In genomic region chr2:238435752-238436096, GRCh38 we compare ENCODE assay signal across 21 cellular contexts. TPM values are rescaled to one million over a fixed set of nuclear protein-coding genes. Genes with fewer than 3 reads are reported as not detected.
DNase-seq lines count a peak whose midpoint lies in the region; ATAC-seq and TF ChIP-seq lines count a peak whose summit lies in the region.
"Had no signal": no experiment of that assay in that cellular context is flagged by ENCODE, and none has a peak within 500 bp of the region (broad histone marks: within the 10 kb centered on the region; RNA-seq: fewer than 3 reads in every experiment).

No MANE protein-coding gene starts in this region.

- H3K23ac ChIP-seq in neuronal stem cell (ENCODE audit: low read depth, low read length, poor library complexity): no peak overlapping the region

- H3K36me3 ChIP-seq in PC-3 (ENCODE audit: low read depth, low read length) (peaks cover 28% of the 10 kb centered on the region), brain microvascular endothelial cell (replicated peaks) (peaks cover 24% of the 10 kb centered on the region), neuronal stem cell (replicated peaks in 1 of 2; ENCODE audit: control insufficient read depth in 2 of 2, insufficient read depth in 2 of 2, low read length in 2 of 2) (peaks cover 23 to 88% of the 10 kb centered on the region in 2 donors), thyroid gland (peaks cover 13 to 23% of the 10 kb centered on the region in 2 donors)

- CTCF ChIA-PET in Calu3 (lab: Charles Lee): no interaction called here
- CTCF ChIA-PET in PC-3 (lab: Charles Lee): no interaction called here

- no peak overlapping the region for H2BK5ac ChIP-seq in neuronal stem cell (ENCODE audit: low read length)

- no peak for TF ChIP-seq POLR2A in thyroid gland (IDR thresholded peaks at IDR 0.05)

- H3K4me2 ChIP-seq in PC-3 (ENCODE audit: low read length): peak overlapping the region; percentile 58; the same call in 1 of the 2 replicates
- H3K4me2 ChIP-seq in neuronal stem cell (ENCODE audit: insufficient read depth, low read length, poor library complexity, severe bottlenecking): no peak overlapping the region

- H2BK15ac ChIP-seq in neuronal stem cell (ENCODE audit: low read length): no peak overlapping the region

- no peak overlapping the region for H3K4me3 Mint-ChIP-seq in Calu3 (ENCODE audit: low read depth, unreplicated experiment)
- H3K4me3 Mint-ChIP-seq: CD4-positive, alpha-beta memory T cell had no signal

- H3K79me2 ChIP-seq in PC-3 (ENCODE audit: low read length): peaks cover 80% of the 10 kb centered on the region

- peak overlapping the region; percentile 98 for H3K27ac ChIP-seq in PC-3 (ENCODE audit: low read length)
- peak overlapping the region; percentile 99 for H3K27ac ChIP-seq in brain microvascular endothelial cell
- H3K27ac ChIP-seq in neuronal stem cell (replicated peaks; ENCODE audit: low read length): no peak overlapping the region
- no peak overlapping the region for H3K27ac ChIP-seq in thyroid gland
- H3K27ac ChIP-seq: HL-60 had no signal

- H2BK12ac ChIP-seq in neuronal stem cell (ENCODE audit: low read length): no peak overlapping the region

- no peaks in the 10 kb centered on the region for H3K9me2 ChIP-seq in PC-3 (replicated peaks; ENCODE audit: low read length)

- peaks cover 7% of the 10 kb centered on the region for H3K79me1 ChIP-seq in neuronal stem cell (ENCODE audit: low read depth, low read length)

- DNase-seq in Calu3 (no peak), PC-3 (no peak), brain microvascular endothelial cell (no peak), neuronal stem cell (ENCODE audit: low spot score) (no peak), SK-N-DZ (ENCODE audit: low spot score) (no peak), thyroid gland (no peak)
- DNase-seq: BE2C; CD4-positive, alpha-beta memory T cell; DMS79 treated with DMSO at 0.1 percent for 48 hours; GDM1; HCEC 1CT; MV-4-11; NCI-H1436; NCI-H2029 treated with DMSO at 0.1 percent for 48 hours; NCI-H510A; SHP77 treated with DMSO at 0.1 percent for 48 hours had no signal

- WGBS in neuronal stem cell (ENCODE audit: extremely low coverage in 2 of 2, insufficient read length in 2 of 2, insufficient replicate concordance in 1 of 2), 2 donors: no CpG with 5 or more reads among the region's 20 CpGs
- 97% methylated on average over 20 of the region's 20 CpGs for WGBS in thyroid gland, 2 donors

- H3K9ac ChIP-seq in PC-3 (ENCODE audit: low read length) (peak overlapping the region; percentile 75; the same call in 1 of the 2 replicates), neuronal stem cell (ENCODE audit: low read depth, low read length, poor library complexity) (no peak overlapping the region)

- ATAC-seq in PC-3 (no peak), HG02571 (IDR thresholded peaks at IDR 0.05; ENCODE audit: unreplicated experiment) (no peak)
- ATAC-seq: GM12878, K562, Panc1 had no signal

- H2AK5ac ChIP-seq in neuronal stem cell (ENCODE audit: low read depth, low read length): no peak overlapping the region

- H3K27me3 ChIP-seq in PC-3 (ENCODE audit: low read length) (no peaks in the 10 kb centered on the region), brain microvascular endothelial cell (replicated peaks) (no peaks in the 10 kb centered on the region), neuronal stem cell (ENCODE audit: control insufficient read depth in 3 of 3, insufficient read depth in 3 of 3, low read depth in 1 of 3, low read length in 3 of 3) (no peaks in the 10 kb centered on the region), thyroid gland (no peaks in the 10 kb centered on the region)
- H3K27me3 ChIP-seq: BE2C had no signal

- peaks cover 83% of the 10 kb centered on the region for H3K4me1 Mint-ChIP-seq in Calu3 (ENCODE audit: low read depth, unreplicated experiment)

- H3K27me3 Mint-ChIP-seq in Calu3 (ENCODE audit: unreplicated experiment): no peaks in the 10 kb centered on the region
- H3K27me3 Mint-ChIP-seq: CD4-positive, alpha-beta memory T cell had no signal

- H3K4me3 ChIP-seq in PC-3 (ENCODE audit: low read length): no peak overlapping the region
- H3K4me3 ChIP-seq in brain microvascular endothelial cell (ENCODE audit: low read depth, low read length): no peak overlapping the region
- no peak overlapping the region for H3K4me3 ChIP-seq in neuronal stem cell (ENCODE audit: low read length in 2 of 2)
- no peak overlapping the region for H3K4me3 ChIP-seq in thyroid gland (replicated peaks in 1 of 3)
- H3K4me3 ChIP-seq: GM12878, K562 had no signal

- no peak for TF ChIP-seq CTCF in Calu3 (IDR thresholded peaks at IDR 0.05; ENCODE audit: unreplicated experiment)
- no peak for TF ChIP-seq CTCF in PC-3 (conservative IDR thresholded peaks at IDR 0.05; ENCODE audit: low read depth, low read length)
- TF ChIP-seq CTCF in brain microvascular endothelial cell (IDR thresholded peaks at IDR 0.05; ENCODE audit: low read depth, low read length, missing control alignments): no peak
- TF ChIP-seq CTCF in thyroid gland (IDR thresholded peaks at IDR 0.05): no peak

- in situ Hi-C loops in brain microvascular endothelial cell (cut with HindIII; ENCODE audit: low pct_ligation_motif_present, low sequenced_read_pairs): no loop called here

- H3K18ac ChIP-seq in neuronal stem cell (ENCODE audit: low read length): no peak overlapping the region

- intact Hi-C loops in Calu3 (cut with micrococcal nuclease; ENCODE audit: unreplicated experiment): no loop called here
- intact Hi-C loops in PC-3 (cut with micrococcal nuclease): loop anchor here (5.0 to 10.0 kb wide), 2 partner anchors 63 to 509 kb away; no protein-coding TSS in a partner anchor
- intact Hi-C loops in thyroid gland (cut with DNase I): no loop called here

- H2AFZ ChIP-seq in PC-3 (ENCODE audit: low read length) (no peak overlapping the region), neuronal stem cell (ENCODE audit: low read length) (no peak overlapping the region)

- peaks cover 16% of the 10 kb centered on the region for H3F3A ChIP-seq in PC-3 (ENCODE audit: low read length, unreplicated experiment)

- H4K8ac ChIP-seq in neuronal stem cell (ENCODE audit: low read depth, low read length): no peak overlapping the region

- POLR2A ChIA-PET in PC-3 (lab: Charles Lee; ENCODE audit: unreplicated experiment): no interaction called here

- BruUV-seq in Calu3 (replicated peaks; lab: Mats Ljungman, UMichigan) (no TSS peak), PC-3 (replicated peaks; lab: Mats Ljungman, UMichigan) (no TSS peak)

- peaks cover 73% of the 10 kb centered on the region for H3K4me1 ChIP-seq in PC-3 (ENCODE audit: insufficient read depth, low read length)
- H3K4me1 ChIP-seq in neuronal stem cell (ENCODE audit: control insufficient read depth in 2 of 2, insufficient read depth in 1 of 2, low read depth in 1 of 2, low read length in 2 of 2): no peaks in the 10 kb centered on the region
- peaks cover 2 to 8% of the 10 kb centered on the region in 2 donors for H3K4me1 ChIP-seq in thyroid gland

- no peak overlapping the region for H3K14ac ChIP-seq in neuronal stem cell (ENCODE audit: low read length)

- H3K9me3 ChIP-seq in PC-3 (ENCODE audit: low read length): no peaks in the 10 kb centered on the region
- H3K9me3 ChIP-seq in neuronal stem cell (replicated peaks in 1 of 2; ENCODE audit: control insufficient read depth in 2 of 2, insufficient read depth in 1 of 2, low read depth in 1 of 2, low read length in 2 of 2): peaks cover under 1 to 6% of the 10 kb centered on the region in 2 donors
- H3K9me3 ChIP-seq in thyroid gland: no peaks in the 10 kb centered on the region
- H3K9me3 ChIP-seq: BE2C had no signal

- H3K9me3 Mint-ChIP-seq in Calu3 (ENCODE audit: low read depth, unreplicated experiment): no peaks in the 10 kb centered on the region
- H3K9me3 Mint-ChIP-seq: CD4-positive, alpha-beta memory T cell had no signal

- H3K27ac Mint-ChIP-seq in Calu3 (ENCODE audit: unreplicated experiment): peak overlapping the region; percentile 9

- peaks cover 92% of the 10 kb centered on the region for H3K36me3 Mint-ChIP-seq in Calu3 (ENCODE audit: insufficient read depth, unreplicated experiment)

- peak overlapping the region; percentile 43 for H4K91ac ChIP-seq in neuronal stem cell (ENCODE audit: low read depth, low read length, poor library complexity)

- no peaks in the 10 kb centered on the region for H4K20me1 ChIP-seq in PC-3 (ENCODE audit: low read length)

- no peak overlapping the region for H3K4ac ChIP-seq in neuronal stem cell (ENCODE audit: low read length)

- no peak overlapping the region for H2BK120ac ChIP-seq in neuronal stem cell (ENCODE audit: low read depth, low read length)

RNA-seq across cellular contexts. Expression of gene ASB1, which starts 9.0 kb away (rescaled TPM):
- 64.2 and 71.6 TPM in 2 replicates for total RNA-seq in Calu3 (2022)
- total RNA-seq in PC-3 (2014; rRNA removed): 28.9 and 60.0 TPM in 2 replicates
- 22.8 TPM for polyA plus RNA-seq in neuronal stem cell (2013, experiment 1 of 2)
- polyA plus RNA-seq in neuronal stem cell (2013, experiment 2 of 2): 20.5 TPM
- 18.3 and 18.4 TPM in 2 replicates for polyA plus RNA-seq in SK-N-DZ (2014; cell fraction: cytosol; rRNA removed)
- polyA plus RNA-seq in SK-N-DZ (2014; cell fraction: nucleus; rRNA removed): 15.4 and 30.0 TPM in 2 replicates
- 10 to 100 TPM; 12.4 to 19.5 (median 15.6) TPM for total RNA-seq in thyroid gland

Comparison
In these comparisons a context has a peak if more than half of its experiments do, and no peak if none do; other contexts are left out.
1. H3K27ac ChIP-seq: peak in PC-3 (single experiment) and brain microvascular endothelial cell (single experiment); none in neuronal stem cell (single experiment) and thyroid gland (0 of 3).